ENCODE assay signal across 27 cellular contexts in genomic region chr19:40379446-40380198, GRCh38. TPM values are rescaled to one million over a fixed set of nuclear protein-coding genes. Genes with fewer than 3 reads are reported as not detected.
DNase-seq lines count a peak whose midpoint lies in the region; ATAC-seq and TF ChIP-seq lines count a peak whose summit lies in the region.
"Had no signal": no experiment of that assay in that cellular context is flagged by ENCODE, and none has a peak within 500 bp of the region (broad histone marks: within the 10 kb centered on the region; RNA-seq: fewer than 3 reads in every experiment).

No MANE protein-coding gene starts in this region.

- H4K91ac ChIP-seq in neuronal stem cell (ENCODE audit: low read depth, low read length, poor library complexity): no peak overlapping the region

- H2AK5ac ChIP-seq in neuronal stem cell (ENCODE audit: low read depth, low read length): no peak overlapping the region

- H3K4me3 ChIP-seq in cardiac muscle cell (no peak overlapping the region), right cardiac atrium (ENCODE audit: low read length) (no peak overlapping the region), neuronal stem cell (ENCODE audit: low read length in 2 of 2) (no peak overlapping the region), Peyer's patch (no peak overlapping the region)
- H3K4me3 ChIP-seq: BLaER1 treated with 17β-estradiol and CSF1 and Interleukin-3, amounts not matched to agents 10 nM and 100 nM; GM23338; PC-9 had no signal

- no peak overlapping the region for H3K9ac ChIP-seq in neuronal stem cell (ENCODE audit: low read depth, low read length, poor library complexity)
- H3K9ac ChIP-seq: BLaER1 treated with 17β-estradiol and CSF1 and Interleukin-3, amounts not matched to agents 10 nM and 100 nM had no signal

- no peak overlapping the region for H4K8ac ChIP-seq in neuronal stem cell (ENCODE audit: low read depth, low read length)

- H2BK120ac ChIP-seq in neuronal stem cell (ENCODE audit: low read depth, low read length): no peak overlapping the region

- peaks cover 17% of the 10 kb centered on the region for H3K36me3 ChIP-seq in cardiac muscle cell
- peaks cover 30 to 42% of the 10 kb centered on the region in 2 donors for H3K36me3 ChIP-seq in neuronal stem cell (replicated peaks in 1 of 2; ENCODE audit: control insufficient read depth in 2 of 2, insufficient read depth in 2 of 2, low read length in 2 of 2)
- H3K36me3 ChIP-seq in Peyer's patch: peaks cover 0 to 39% (median 0%) of the 10 kb centered on the region in 3 donors

- no peak overlapping the region for H2BK15ac ChIP-seq in neuronal stem cell (ENCODE audit: low read length)

- peak overlapping the region; percentile 15 for H3K27ac Mint-ChIP-seq in dendritic cell treated with granulocyte-macrophage colony-stimulating factor and Interleukin-4, amounts not matched to agents 40 ng/mL and 50 ng/mL, for 4 days
- H3K27ac Mint-ChIP-seq: CD4-positive, alpha-beta T cell; GM23338 had no signal

- H3K23ac ChIP-seq in neuronal stem cell (ENCODE audit: low read depth, low read length, poor library complexity): peak overlapping the region; percentile 55

- peaks cover 19% of the 10 kb centered on the region for H3K4me1 Mint-ChIP-seq in dendritic cell treated with granulocyte-macrophage colony-stimulating factor and Interleukin-4, amounts not matched to agents 40 ng/mL and 50 ng/mL, for 4 days (ENCODE audit: low read depth)

- H3K9me3 ChIP-seq in cardiac muscle cell (ENCODE audit: low read depth): no peaks in the 10 kb centered on the region
- H3K9me3 ChIP-seq in right cardiac atrium (ENCODE audit: control insufficient read depth, low read length): no peaks in the 10 kb centered on the region
- H3K9me3 ChIP-seq in neuronal stem cell (replicated peaks in 1 of 2; ENCODE audit: control insufficient read depth in 2 of 2, insufficient read depth in 1 of 2, low read depth in 1 of 2, low read length in 2 of 2): peaks cover 0 to 4% of the 10 kb centered on the region in 2 donors
- no peaks in the 10 kb centered on the region for H3K9me3 ChIP-seq in Peyer's patch
- H3K9me3 ChIP-seq: BLaER1 treated with 17β-estradiol and CSF1 and Interleukin-3, amounts not matched to agents 10 nM and 100 nM had no signal

- H3K9me3 Mint-ChIP-seq in dendritic cell treated with granulocyte-macrophage colony-stimulating factor and Interleukin-4, amounts not matched to agents 40 ng/mL and 50 ng/mL, for 4 days: no peaks in the 10 kb centered on the region
- H3K9me3 Mint-ChIP-seq: CD4-positive, alpha-beta T cell; GM23338 had no signal

- no peak overlapping the region for H3K4ac ChIP-seq in neuronal stem cell (ENCODE audit: low read length)

- no peak overlapping the region for H2BK12ac ChIP-seq in neuronal stem cell (ENCODE audit: low read length)

- no peak overlapping the region for H3K14ac ChIP-seq in neuronal stem cell (ENCODE audit: low read length)

- no peak for TF ChIP-seq POLR2A in Peyer's patch (IDR thresholded peaks at IDR 0.05)

- no peaks in the 10 kb centered on the region for H3K27me3 Mint-ChIP-seq in dendritic cell treated with granulocyte-macrophage colony-stimulating factor and Interleukin-4, amounts not matched to agents 40 ng/mL and 50 ng/mL, for 4 days
- H3K27me3 Mint-ChIP-seq: CD4-positive, alpha-beta T cell had no signal

- no peak overlapping the region for H3K4me2 ChIP-seq in neuronal stem cell (ENCODE audit: insufficient read depth, low read length, poor library complexity, severe bottlenecking)
- H3K4me2 ChIP-seq: BLaER1 treated with 17β-estradiol and CSF1 and Interleukin-3, amounts not matched to agents 10 nM and 100 nM; GM23338; PC-9 had no signal

- intact Hi-C loops in right cardiac atrium (cut with DNase I): no loop called here
- intact Hi-C loops in dendritic cell treated with granulocyte-macrophage colony-stimulating factor and Interleukin-4, amounts not matched to agents 40 ng/mL and 50 ng/mL, for 4 days (cut with micrococcal nuclease): no loop called here

- H2BK5ac ChIP-seq in neuronal stem cell (ENCODE audit: low read length): no peak overlapping the region

- peaks cover 10% of the 10 kb centered on the region for H3K79me1 ChIP-seq in neuronal stem cell (ENCODE audit: low read depth, low read length)

- no peak overlapping the region for H3K18ac ChIP-seq in neuronal stem cell (ENCODE audit: low read length)

- H3K27me3 ChIP-seq in cardiac muscle cell (no peaks in the 10 kb centered on the region), right cardiac atrium (ENCODE audit: control insufficient read depth, insufficient read depth) (no peaks in the 10 kb centered on the region), neuronal stem cell (ENCODE audit: control insufficient read depth in 3 of 3, insufficient read depth in 3 of 3, low read depth in 1 of 3, low read length in 3 of 3) (no peaks in the 10 kb centered on the region), Peyer's patch (no peaks in the 10 kb centered on the region)
- H3K27me3 ChIP-seq: BLaER1 treated with 17β-estradiol and CSF1 and Interleukin-3, amounts not matched to agents 10 nM and 100 nM had no signal

- no peak overlapping the region for H3K4me3 Mint-ChIP-seq in dendritic cell treated with granulocyte-macrophage colony-stimulating factor and Interleukin-4, amounts not matched to agents 40 ng/mL and 50 ng/mL, for 4 days
- H3K4me3 Mint-ChIP-seq: CD4-positive, alpha-beta T cell; GM23338 had no signal

- no peak overlapping the region for H2AFZ ChIP-seq in neuronal stem cell (ENCODE audit: low read length)
- H2AFZ ChIP-seq: GM23338, PC-9 had no signal

- TF ChIP-seq CTCF in cardiac muscle cell (IDR thresholded peaks at IDR 0.05; ENCODE audit: low read depth, low read length) (no peak), Peyer's patch (IDR thresholded peaks at IDR 0.05) (no peak)

- DNase-seq in cardiac muscle cell (ENCODE audit: low read depth in 1 of 2, low spot score in 1 of 2): no peak
- no peak for DNase-seq in right cardiac atrium
- no peak for DNase-seq in neuronal stem cell (ENCODE audit: low spot score)
- DNase-seq in Peyer's patch: no peak
- DNase-seq in NCI-H2227 (lab: John Stamatoyannopoulos, UW; ENCODE audit: unreplicated experiment): no peak
- DNase-seq: AML-193; CD4-positive, alpha-beta T cell; HCEC 1CT; KBM-7; MV-4-11; NCI-H1105; NCI-H1436 treated with DMSO at 0.1 percent for 48 hours; NCI-H187 treated with DMSO at 0.1 percent for 48 hours; NCI-H2171 treated with DMSO at 0.1 percent for 48 hours; NCI-H446; NCI-H524 treated with DMSO at 0.1 percent for 48 hours; NCI-H774; PC-9; RPMI8226; SHP77; SW 1271 had no signal

- ATAC-seq in right cardiac atrium (no peak), GM18861 (IDR thresholded peaks at IDR 0.05; ENCODE audit: unreplicated experiment) (no peak)

- H3K4me1 ChIP-seq in cardiac muscle cell (ENCODE audit: low read depth) (no peaks in the 10 kb centered on the region), right cardiac atrium (ENCODE audit: control insufficient read depth, insufficient read depth, low read length) (no peaks in the 10 kb centered on the region), neuronal stem cell (ENCODE audit: control insufficient read depth in 2 of 2, insufficient read depth in 1 of 2, low read depth in 1 of 2, low read length in 2 of 2) (no peaks in the 10 kb centered on the region), Peyer's patch (no peaks in the 10 kb centered on the region)

- peaks cover 61% of the 10 kb centered on the region for H3K36me3 Mint-ChIP-seq in dendritic cell treated with granulocyte-macrophage colony-stimulating factor and Interleukin-4, amounts not matched to agents 40 ng/mL and 50 ng/mL, for 4 days (ENCODE audit: low read depth)

- 82% methylated on average over 11 of the region's 11 CpGs for WGBS in right cardiac atrium
- WGBS in neuronal stem cell (ENCODE audit: extremely low coverage in 2 of 2, insufficient read length in 2 of 2, insufficient replicate concordance in 1 of 2), 2 donors: no CpG with 5 or more reads among the region's 11 CpGs

- H3K27ac ChIP-seq in cardiac muscle cell (peak overlapping the region; percentile 62), right cardiac atrium (ENCODE audit: low read length) (no peak overlapping the region), neuronal stem cell (replicated peaks; ENCODE audit: low read length) (no peak overlapping the region), Peyer's patch (no peak overlapping the region)
- H3K27ac ChIP-seq: BLaER1 treated with 17β-estradiol and CSF1 and Interleukin-3, amounts not matched to agents 10 nM and 100 nM; PC-9 had no signal

RNA-seq across cellular contexts. Expression of gene HIPK4, which starts 10.4 kb away (rescaled TPM):
- total RNA-seq in cardiac muscle cell (0.12 and 0.18 TPM in 2 replicates), right cardiac atrium (under 1 TPM in 1 of 4 donors, not detected in 3; 0.11 TPM), Peyer's patch (not detected)
- polyA plus RNA-seq in cardiac muscle cell (0.14 and 1.7 TPM in 2 replicates), right cardiac atrium (0.05 TPM)
- 0.29 TPM for polyA plus RNA-seq in neuronal stem cell (2013, experiment 1 of 2)
- polyA plus RNA-seq in neuronal stem cell (2013, experiment 2 of 2): 0.28 TPM
- total RNA-seq: LHCN-M2, MCF 10A had no signal

RNA-seq across cellular contexts. Expression of gene PLD3, which starts 31.1 kb away (rescaled TPM):
- total RNA-seq in cardiac muscle cell (833 and 875 TPM in 2 replicates), right cardiac atrium (100 to 1,000 TPM; 197 to 235 (median 223) TPM), Peyer's patch (100 to 1,000 TPM in 3 of 4 donors, 10 to 100 TPM in 1; 61.9 to 210 (median 162) TPM)
- polyA plus RNA-seq in cardiac muscle cell (827 and 866 TPM in 2 replicates), right cardiac atrium (180 TPM)
- 175 TPM for polyA plus RNA-seq in neuronal stem cell (2013, experiment 1 of 2)
- 166 TPM for polyA plus RNA-seq in neuronal stem cell (2013, experiment 2 of 2)

RNA-seq across cellular contexts. Expression of gene C19orf47, which starts 31.4 kb away (rescaled TPM):
- total RNA-seq in cardiac muscle cell: 16.4 and 35.7 TPM in 2 replicates
- polyA plus RNA-seq in cardiac muscle cell: 20.3 and 21.2 TPM in 2 replicates
- 100 to 1,000 TPM; 116 to 170 (median 144) TPM for total RNA-seq in right cardiac atrium
- 194 TPM for polyA plus RNA-seq in right cardiac atrium
- 12.3 TPM for polyA plus RNA-seq in neuronal stem cell (2013, experiment 1 of 2)
- polyA plus RNA-seq in neuronal stem cell (2013, experiment 2 of 2): 12.6 TPM
- total RNA-seq in Peyer's patch: 10 to 100 TPM in 2 of 4 donors, 1 to 10 TPM in 2; 5.8 to 11.3 (median 9.9) TPM

RNA-seq across cellular contexts. Expression of gene PRX, which starts 33.6 kb away (rescaled TPM):
- 4.3 and 9.1 TPM in 2 replicates for total RNA-seq in cardiac muscle cell
- 2.3 and 4.1 TPM in 2 replicates for polyA plus RNA-seq in cardiac muscle cell
- total RNA-seq in right cardiac atrium: 1 to 10 TPM; 3.2 to 7.1 (median 4.8) TPM
- 5.7 TPM for polyA plus RNA-seq in right cardiac atrium
- polyA plus RNA-seq in neuronal stem cell (2013, experiment 1 of 2): 1.9 TPM
- 1.9 TPM for polyA plus RNA-seq in neuronal stem cell (2013, experiment 2 of 2)
- total RNA-seq in Peyer's patch: 1 to 10 TPM; 1.4 to 7.4 (median 3.0) TPM

RNA-seq across cellular contexts. Expression of gene SERTAD1, which starts 46.2 kb away (rescaled TPM):
- total RNA-seq in cardiac muscle cell (14.4 and 18.8 TPM in 2 replicates), right cardiac atrium (10 to 100 TPM in 2 of 4 donors, 1 to 10 TPM in 2; 8.9 to 14.4 (median 9.7) TPM), Peyer's patch (10 to 100 TPM in 2 of 4 donors, 1 to 10 TPM in 2; 4.1 to 18.2 (median 11.6) TPM)
- polyA plus RNA-seq in cardiac muscle cell (18.2 and 19.5 TPM in 2 replicates), right cardiac atrium (18.4 TPM)
- 2.7 TPM for polyA plus RNA-seq in neuronal stem cell (2013, experiment 1 of 2)
- polyA plus RNA-seq in neuronal stem cell (2013, experiment 2 of 2): 2.7 TPM
